29 cellular contexts compared by ENCODE assay signal in genomic region chr3:173043757-173044156, GRCh38.
"Had no signal": no experiment of that assay in that cellular context is flagged by ENCODE, and none has a peak within 500 bp of the region (broad histone marks: within the 10 kb centered on the region; RNA-seq: fewer than 3 reads in every experiment).

No MANE protein-coding gene starts in this region.

- DNase-seq: stimulated activated CD4-positive, alpha-beta T cell treated with anti-CD3 and anti-CD28 coated beads, Interleukin-2, amount 100 ng/mL, for 48 hours; stimulated activated CD4-positive, alpha-beta T cell treated with anti-CD3 and anti-CD28 coated beads, Interleukin-4, amount 100 ng/mL, for 1 hour; stimulated activated CD4-positive, alpha-beta T cell treated with anti-CD3 and anti-CD28 coated beads, Interleukin-4, amount 100 ng/mL, for 24 hours; stimulated activated CD4-positive, alpha-beta T cell treated with anti-CD3 and anti-CD28 coated beads, Interleukin-4, amount 100 ng/mL, for 4 hours; stimulated activated CD8-positive, alpha-beta memory T cell treated with anti-CD3 and anti-CD28 coated beads, Interleukin-4, amount 100 ng/mL, for 48 hours; stimulated activated naive B cell treated with anti-CD40 and anti-IgM and Interleukin-4, amounts not matched to agents 10 μg/mL and 1 μg/mL and 100 μg/mL, for 72 hours; stimulated activated naive CD4-positive, alpha-beta T cell; stimulated activated naive CD4-positive, alpha-beta T cell treated with Interleukin-2 at 50 U/mL for 16 hours; stimulated activated naive CD8-positive, alpha-beta T cell treated with anti-CD3 and anti-CD28 coated beads, Interleukin-15, amount 100 ng/mL, for 72 hours; stimulated activated naive CD8-positive, alpha-beta T cell treated with anti-CD3 and anti-CD28 coated beads, Interleukin-15, Interleukin-2, amounts not matched to agents 100 U/mL and 50 U/mL, for 24 hours; stomach; substantia nigra; testis; thyroid gland; tibial artery; transverse colon; trophoblast cell; upper lobe of left lung; upper lobe of right lung; uterus had no signal

- H3K9me3 ChIP-seq: stomach, suprapubic skin, testis, thoracic aorta, thyroid gland, tibial artery, tibial nerve, transverse colon, upper lobe of left lung, upper lobe of right lung, uterus, vagina had no signal

- ATAC-seq: stimulated activated effector memory CD8-positive, alpha-beta T cell treated with anti-CD3 and anti-CD28 coated beads, Interleukin-12 subunit alpha, Interleukin-12 subunit beta, amount 100 ng/mL, for 72 hours; stimulated activated memory B cell treated with anti-CD40 and anti-IgM and Interleukin-4, amounts not matched to agents 10 μg/mL and 1 μg/mL and 100 μg/mL, for 72 hours; stimulated activated naive B cell treated with anti-CD40 and anti-IgM and Interleukin-4, amounts not matched to agents 10 μg/mL and 1 μg/mL and 100 μg/mL, for 72 hours; stimulated activated naive CD8-positive, alpha-beta T cell treated with anti-CD3 and anti-CD28 coated beads, Interleukin-15, amount 100 ng/mL, for 72 hours; stimulated activated naive CD8-positive, alpha-beta T cell treated with anti-CD3 and anti-CD28 coated beads, Interleukin-15, Interleukin-2, amounts not matched to agents 100 U/mL and 50 U/mL, for 24 hours; upper lobe of right lung had no signal

- H3K9me3 Mint-ChIP-seq: stimulated activated memory B cell treated with anti-CD40 and anti-IgM and Interleukin-4, amounts not matched to agents 10 μg/mL and 1 μg/mL and 100 μg/mL, for 72 hours; stimulated activated naive B cell treated with anti-CD40 and anti-IgM and Interleukin-4, amounts not matched to agents 10 μg/mL and 1 μg/mL and 100 μg/mL, for 72 hours; stimulated activated naive CD8-positive, alpha-beta T cell treated with anti-CD3 and anti-CD28 coated beads, Interleukin-15, amount 100 ng/mL, for 72 hours; stimulated activated naive CD8-positive, alpha-beta T cell treated with anti-CD3 and anti-CD28 coated beads, Interleukin-15, Interleukin-2, amounts not matched to agents 100 ng/mL and 50 ng/mL, for 24 hours; type B pancreatic cell had no signal

- H3K36me3 ChIP-seq: stomach, suprapubic skin, thoracic aorta, thyroid gland, tibial artery, tibial nerve, transverse colon, upper lobe of left lung, upper lobe of right lung, uterus, vagina had no signal

- H3K27ac Mint-ChIP-seq: stimulated activated effector memory CD8-positive, alpha-beta T cell treated with anti-CD3 and anti-CD28 coated beads, Interleukin-12 subunit alpha, Interleukin-12 subunit beta, amount 100 ng/mL, for 72 hours; stimulated activated memory B cell treated with anti-CD40 and anti-IgM and Interleukin-4, amounts not matched to agents 10 μg/mL and 1 μg/mL and 100 μg/mL, for 72 hours; stimulated activated naive B cell treated with anti-CD40 and anti-IgM and Interleukin-4, amounts not matched to agents 10 μg/mL and 1 μg/mL and 100 μg/mL, for 72 hours; stimulated activated naive CD8-positive, alpha-beta T cell treated with anti-CD3 and anti-CD28 coated beads, Interleukin-15, amount 100 ng/mL, for 72 hours; stimulated activated naive CD8-positive, alpha-beta T cell treated with anti-CD3 and anti-CD28 coated beads, Interleukin-15, Interleukin-2, amounts not matched to agents 100 ng/mL and 50 ng/mL, for 24 hours; type B pancreatic cell had no signal

- H3K27me3 ChIP-seq: stomach, suprapubic skin, testis, thyroid gland, tibial artery, tibial nerve, transverse colon, upper lobe of left lung, upper lobe of right lung, uterus, vagina had no signal

- H3K27me3 Mint-ChIP-seq: stimulated activated memory B cell treated with anti-CD40 and anti-IgM and Interleukin-4, amounts not matched to agents 10 μg/mL and 1 μg/mL and 100 μg/mL, for 72 hours; stimulated activated naive B cell treated with anti-CD40 and anti-IgM and Interleukin-4, amounts not matched to agents 10 μg/mL and 1 μg/mL and 100 μg/mL, for 72 hours; stimulated activated naive CD8-positive, alpha-beta T cell treated with anti-CD3 and anti-CD28 coated beads, Interleukin-15, amount 100 ng/mL, for 72 hours; stimulated activated naive CD8-positive, alpha-beta T cell treated with anti-CD3 and anti-CD28 coated beads, Interleukin-15, Interleukin-2, amounts not matched to agents 100 ng/mL and 50 ng/mL, for 24 hours; type B pancreatic cell had no signal

- H3K4me1 Mint-ChIP-seq: stimulated activated effector memory CD8-positive, alpha-beta T cell treated with anti-CD3 and anti-CD28 coated beads, Interleukin-12 subunit alpha, Interleukin-12 subunit beta, amount 100 ng/mL, for 72 hours; stimulated activated memory B cell treated with anti-CD40 and anti-IgM and Interleukin-4, amounts not matched to agents 10 μg/mL and 1 μg/mL and 100 μg/mL, for 72 hours; stimulated activated naive B cell treated with anti-CD40 and anti-IgM and Interleukin-4, amounts not matched to agents 10 μg/mL and 1 μg/mL and 100 μg/mL, for 72 hours; stimulated activated naive CD8-positive, alpha-beta T cell treated with anti-CD3 and anti-CD28 coated beads, Interleukin-15, amount 100 ng/mL, for 72 hours had no signal

- FAIRE-seq: urothelium cell line had no signal

- H3K4me3 Mint-ChIP-seq: stimulated activated effector memory CD8-positive, alpha-beta T cell treated with anti-CD3 and anti-CD28 coated beads, Interleukin-12 subunit alpha, Interleukin-12 subunit beta, amount 100 ng/mL, for 72 hours; stimulated activated memory B cell treated with anti-CD40 and anti-IgM and Interleukin-4, amounts not matched to agents 10 μg/mL and 1 μg/mL and 100 μg/mL, for 72 hours; stimulated activated naive B cell treated with anti-CD40 and anti-IgM and Interleukin-4, amounts not matched to agents 10 μg/mL and 1 μg/mL and 100 μg/mL, for 72 hours; stimulated activated naive CD8-positive, alpha-beta T cell treated with anti-CD3 and anti-CD28 coated beads, Interleukin-15, amount 100 ng/mL, for 72 hours; stimulated activated naive CD8-positive, alpha-beta T cell treated with anti-CD3 and anti-CD28 coated beads, Interleukin-15, Interleukin-2, amounts not matched to agents 100 ng/mL and 50 ng/mL, for 24 hours; type B pancreatic cell had no signal

- H3K4me1 ChIP-seq: stomach, suprapubic skin, testis, thyroid gland, tibial nerve, transverse colon, upper lobe of left lung, upper lobe of right lung, uterus, vagina had no signal

- H3K36me3 Mint-ChIP-seq: stimulated activated effector memory CD8-positive, alpha-beta T cell treated with anti-CD3 and anti-CD28 coated beads, Interleukin-12 subunit alpha, Interleukin-12 subunit beta, amount 100 ng/mL, for 72 hours; stimulated activated memory B cell treated with anti-CD40 and anti-IgM and Interleukin-4, amounts not matched to agents 10 μg/mL and 1 μg/mL and 100 μg/mL, for 72 hours; stimulated activated naive B cell treated with anti-CD40 and anti-IgM and Interleukin-4, amounts not matched to agents 10 μg/mL and 1 μg/mL and 100 μg/mL, for 72 hours; type B pancreatic cell had no signal

- H3K27ac ChIP-seq: stomach, suprapubic skin, testis, thoracic aorta, thyroid gland, tibial artery, tibial nerve, transverse colon, upper lobe of left lung, upper lobe of right lung, uterus, vagina had no signal

- H3K4me3 ChIP-seq: stomach, suprapubic skin, testis, thoracic aorta, thyroid gland, tibial artery, tibial nerve, transverse colon, upper lobe of left lung, upper lobe of right lung, uterus, vagina had no signal
